Comparison of ENCODE assay signal across 9 cellular contexts in genomic region chr22:39244073-39244495, GRCh38. TPM values are rescaled to one million over a fixed set of nuclear protein-coding genes. Genes with fewer than 3 reads are reported as not detected.
DNase-seq lines count a peak whose midpoint lies in the region; ATAC-seq and TF ChIP-seq lines count a peak whose summit lies in the region.
"Had no signal": no experiment of that assay in that cellular context is flagged by ENCODE, and none has a peak within 500 bp of the region (broad histone marks: within the 10 kb centered on the region; RNA-seq: fewer than 3 reads in every experiment).

No MANE protein-coding gene starts in this region.

- no peaks in the 10 kb centered on the region for H3K36me3 Mint-ChIP-seq in T-helper 2 cell treated with Interferon-gamma antibody and Interleukin-4, amounts not matched to agents 5 μg/mL and 100 μg/mL, for 36 hours (ENCODE audit: low read depth)

- H3K4me1 Mint-ChIP-seq in T-helper 2 cell treated with Interferon-gamma antibody and Interleukin-4, amounts not matched to agents 5 μg/mL and 100 μg/mL, for 36 hours (ENCODE audit: low read depth): peaks cover 20% of the 10 kb centered on the region

- peak overlapping the region; percentile 67 for H3K4me3 Mint-ChIP-seq in T-helper 2 cell treated with Interferon-gamma antibody and Interleukin-4, amounts not matched to agents 5 μg/mL and 100 μg/mL, for 36 hours

- in situ Hi-C loops in GM13976 (cut with MboI; ENCODE audit: low sequenced_read_pairs, unreplicated experiment): no loop called here

- peaks cover 21 to 69% (median 56%) of the 10 kb centered on the region in 3 donors for H3K27me3 ChIP-seq in sigmoid colon

- no peaks in the 10 kb centered on the region for H3K9me3 Mint-ChIP-seq in T-helper 2 cell treated with Interferon-gamma antibody and Interleukin-4, amounts not matched to agents 5 μg/mL and 100 μg/mL, for 36 hours

- 1 to 2% methylated on average over 39 of the region's 39 CpGs for WGBS in sigmoid colon, 2 donors

- TF ChIP-seq CTCF in GM13976 (IDR thresholded peaks at IDR 0.05; ENCODE audit: borderline replicate concordance, control extremely low read depth, extremely low read depth, insufficient read depth, missing control alignments) (peak; percentile 8), fibroblast of villous mesenchyme (IDR thresholded peaks at IDR 0.05; ENCODE audit: insufficient read depth, low read depth, low read length) (no peak), sigmoid colon (IDR thresholded peaks at IDR 0.05) (no peak)

- H3K9me3 ChIP-seq in sigmoid colon: no peaks in the 10 kb centered on the region

- H3K27ac ChIP-seq in sigmoid colon: peak overlapping the region; percentile 67 to 76 (median 70)

- H3K4me3 ChIP-seq in fibroblast of villous mesenchyme (ENCODE audit: low read depth, low read length) (peak overlapping the region; percentile 63), sigmoid colon (peak overlapping the region; percentile 32 to 57 (median 48))

- DNase-seq in GM13976 (ENCODE audit: low spot score) (no peak), fibroblast of villous mesenchyme (ENCODE audit: low read depth) (no peak), sigmoid colon (no peak), NCI-H446 (lab: John Stamatoyannopoulos, UW) (no peak)
- no peak for DNase-seq in T-helper 2 cell treated with Interferon-gamma antibody and Interleukin-4, amounts not matched to agents 5 μg/mL and 100 μg/mL, for 36 hours (ENCODE audit: low spot score)
- DNase-seq in activated CD4-positive, CD25-positive, alpha-beta regulatory T cell (lab: John Stamatoyannopoulos, UW): no peak

- peak overlapping the region; percentile 55 for H3K27ac Mint-ChIP-seq in T-helper 2 cell treated with Interferon-gamma antibody and Interleukin-4, amounts not matched to agents 5 μg/mL and 100 μg/mL, for 36 hours

- TF ChIP-seq EP300 in sigmoid colon (IDR thresholded peaks at IDR 0.05): no peak

- H3K36me3 ChIP-seq in sigmoid colon: no peaks in the 10 kb centered on the region

- no peak for TF ChIP-seq POLR2A in sigmoid colon (IDR thresholded peaks at IDR 0.05)

- ATAC-seq in HG03159 (IDR thresholded peaks at IDR 0.05; ENCODE audit: unreplicated experiment): no peak
- ATAC-seq in HG03520 (IDR thresholded peaks at IDR 0.05; ENCODE audit: unreplicated experiment): no peak
- ATAC-seq: activated CD4-positive, CD25-positive, alpha-beta regulatory T cell treated with anti-CD3 and anti-CD28 coated beads, Interleukin-2, amount 50 U/mL, for 24 hours had no signal

- peaks cover 0 to 56% (median 46%) of the 10 kb centered on the region in 4 donors for H3K4me1 ChIP-seq in sigmoid colon

- intact Hi-C loops in sigmoid colon (cut with DNase I): loop anchor here (5.0 kb wide), 2 partner anchors 68 to 72 kb away; no protein-coding TSS in a partner anchor

- H3K27me3 Mint-ChIP-seq in T-helper 2 cell treated with Interferon-gamma antibody and Interleukin-4, amounts not matched to agents 5 μg/mL and 100 μg/mL, for 36 hours (ENCODE audit: low read depth): peaks cover 61% of the 10 kb centered on the region

RNA-seq across cellular contexts. Expression of gene PDGFB, which starts 0.7 kb away (rescaled TPM):
- total RNA-seq in fibroblast of villous mesenchyme (7.7 and 11.7 TPM in 2 replicates), sigmoid colon (1 to 10 TPM; 3.1 to 9.6 (median 7.4) TPM)
- 1 to 10 TPM; 1.4 to 5.5 (median 2.4) TPM for polyA plus RNA-seq in sigmoid colon
